In genomic region chr1:154479764-154480421, GRCh38 we compare ENCODE assay signal across 8 cellular contexts. TPM values are rescaled to one million over a fixed set of nuclear protein-coding genes. Genes with fewer than 3 reads are reported as not detected.
A peak's percentile ranks its signal among the peaks of the same experiment; 100 is the strongest.
DNase-seq lines count a peak whose midpoint lies in the region; ATAC-seq and TF ChIP-seq lines count a peak whose summit lies in the region.

No MANE protein-coding gene starts in this region.

- BruUV-seq in PC-9 (replicated peaks; lab: Mats Ljungman, UMichigan) = no TSS peak

- H3K27ac ChIP-seq in PC-9 (no peak overlapping the region), uterus (peak overlapping the region in 1 of 2 donors; percentile 39)

- 0 out of 2 replicates have a peak, but pooled peaks cover 12% of the 10 kb centered on the region for H3K4me1 ChIP-seq in PC-9 (replicated peaks; ENCODE audit: insufficient read depth)
- H3K4me1 ChIP-seq in uterus = no peaks in the 10 kb centered on the region

- DNase-seq in ELF-1 (ENCODE audit: low read depth, low spot score) (peak; percentile 84), LHCN-M2 (ENCODE audit: low read depth) (peak; percentile 88), PC-9 (peak; percentile 65 to 71), fibroblast of the aortic adventitia (ENCODE audit: low read depth) (peak; percentile 94), non-pigmented ciliary epithelial cell (ENCODE audit: low read depth) (peak; percentile 63), uterus (peak; percentile 69 to 77)
- peak; percentile 59 for DNase-seq in activated T-helper 1 cell treated with anti-CD3 and anti-CD28 coated beads, Interleukin-12 subunit alpha, Interleukin-12 subunit beta, Interleukin-2, Interleukin-4 antibody, amounts not matched to agents 30 ng/mL and 10 ng/mL and 1 ng/mL, durations not matched to agents 14 hours and 24 hours and 36 hours (ENCODE audit: low spot score)

- no peaks in the 10 kb centered on the region for H3K9me2 ChIP-seq in PC-9 (ENCODE audit: insufficient read depth)

- CTCF ChIA-PET in PC-9 (lab: Charles Lee) = interaction anchor here (0.5 to 2.6 kb wide), 3 partner anchors 67 to 394 kb away, joined by 3 to 12 read pairs (median 7); no protein-coding TSS in a partner anchor

- no peaks in the 10 kb centered on the region for H3K36me3 Mint-ChIP-seq in activated T-helper 1 cell treated with anti-CD3 and anti-CD28 coated beads, Interleukin-12 subunit alpha, Interleukin-12 subunit beta, Interleukin-2, Interleukin-4 antibody, amounts not matched to agents 30 ng/mL and 10 ng/mL and 1 ng/mL, durations not matched to agents 14 hours and 24 hours and 36 hours (ENCODE audit: low read depth)

- H3K4me2 ChIP-seq in PC-9 = peak overlapping the region; percentile 7; the same call in 1 of the 2 replicates

- no peaks in the 10 kb centered on the region for H3K9me3 Mint-ChIP-seq in activated T-helper 1 cell treated with anti-CD3 and anti-CD28 coated beads, Interleukin-12 subunit alpha, Interleukin-12 subunit beta, Interleukin-2, Interleukin-4 antibody, amounts not matched to agents 30 ng/mL and 10 ng/mL and 1 ng/mL, durations not matched to agents 14 hours and 24 hours and 36 hours

- peaks cover 14% of the 10 kb centered on the region for H3K4me1 Mint-ChIP-seq in activated T-helper 1 cell treated with anti-CD3 and anti-CD28 coated beads, Interleukin-12 subunit alpha, Interleukin-12 subunit beta, Interleukin-2, Interleukin-4 antibody, amounts not matched to agents 30 ng/mL and 10 ng/mL and 1 ng/mL, durations not matched to agents 14 hours and 24 hours and 36 hours (ENCODE audit: low read depth)

- H3K9me3 ChIP-seq in PC-9 (ENCODE audit: insufficient read depth, low read depth) = no peaks in the 10 kb centered on the region
- H3K9me3 ChIP-seq in uterus = no peaks in the 10 kb centered on the region

- H3K27ac Mint-ChIP-seq in activated T-helper 1 cell treated with anti-CD3 and anti-CD28 coated beads, Interleukin-12 subunit alpha, Interleukin-12 subunit beta, Interleukin-2, Interleukin-4 antibody, amounts not matched to agents 30 ng/mL and 10 ng/mL and 1 ng/mL, durations not matched to agents 14 hours and 24 hours and 36 hours = no peak overlapping the region

- no peak for ATAC-seq in GM21737 (IDR thresholded peaks at IDR 0.05; ENCODE audit: unreplicated experiment)

- H3K27me3 ChIP-seq in PC-9 (ENCODE audit: insufficient read depth, low read depth) (no peaks in the 10 kb centered on the region), uterus (no peaks in the 10 kb centered on the region)

- H3K4me3 Mint-ChIP-seq in activated T-helper 1 cell treated with anti-CD3 and anti-CD28 coated beads, Interleukin-12 subunit alpha, Interleukin-12 subunit beta, Interleukin-2, Interleukin-4 antibody, amounts not matched to agents 30 ng/mL and 10 ng/mL and 1 ng/mL, durations not matched to agents 14 hours and 24 hours and 36 hours = no peak overlapping the region

- POLR2A ChIA-PET in PC-9 (lab: Charles Lee; ENCODE audit: unreplicated experiment) = interaction anchor here (0.6 kb wide), 1 partner anchor 605 kb away, joined by 3 read pairs; no protein-coding TSS in a partner anchor

- H3K79me2 ChIP-seq in PC-9 (ENCODE audit: low read depth) = no peaks in the 10 kb centered on the region

- intact Hi-C loops in PC-9 (cut with micrococcal nuclease; ENCODE audit: unreplicated experiment) (loop anchor here (1.0 to 10.0 kb wide), 6 partner anchors 61 to 395 kb away; partner anchors contain the start of genes HAX1 and KCNN3), uterus (cut with DNase I; ENCODE audit: low total_unique reads) (loop anchor here (5.0 kb wide), 1 partner anchor 62 kb away; no protein-coding TSS in a partner anchor)
- intact Hi-C loops in activated T-helper 1 cell treated with anti-CD3 and anti-CD28 coated beads, Interleukin-12 subunit alpha, Interleukin-12 subunit beta, Interleukin-2, Interleukin-4 antibody, amounts not matched to agents 30 ng/mL and 10 ng/mL and 1 ng/mL, durations not matched to agents 14 hours and 24 hours and 36 hours (cut with micrococcal nuclease) = loop anchor here (1.0 to 10.0 kb wide), 9 partner anchors 38 to 605 kb away; partner anchors contain the start of genes IL6R and PMVK

- peaks cover 25% of the 10 kb centered on the region for H3F3A ChIP-seq in PC-9 (ENCODE audit: insufficient read depth, low read depth)

- no peaks in the 10 kb centered on the region for H4K20me1 ChIP-seq in PC-9 (ENCODE audit: insufficient read depth)

- H3K27me3 Mint-ChIP-seq in activated T-helper 1 cell treated with anti-CD3 and anti-CD28 coated beads, Interleukin-12 subunit alpha, Interleukin-12 subunit beta, Interleukin-2, Interleukin-4 antibody, amounts not matched to agents 30 ng/mL and 10 ng/mL and 1 ng/mL, durations not matched to agents 14 hours and 24 hours and 36 hours (ENCODE audit: insufficient read depth) = peaks cover 7% of the 10 kb centered on the region

- peak; percentile 97 for TF ChIP-seq CTCF in PC-9 (conservative IDR thresholded peaks at IDR 0.05)
- TF ChIP-seq CTCF in fibroblast of the aortic adventitia (IDR thresholded peaks at IDR 0.05; ENCODE audit: insufficient read depth, low read length) = peak; percentile 93
- peak; percentile 87 to 98 (median 95) for TF ChIP-seq CTCF in uterus (IDR thresholded peaks at IDR 0.05)

- no peak overlapping the region for H2AFZ ChIP-seq in PC-9

- TF ChIP-seq POLR2A in uterus (IDR thresholded peaks at IDR 0.05) = no peak

- H3K4me3 ChIP-seq in PC-9 = no peak overlapping the region
- no peak overlapping the region for H3K4me3 ChIP-seq in fibroblast of the aortic adventitia (ENCODE audit: low read depth, low read length)
- no peak overlapping the region for H3K4me3 ChIP-seq in uterus

- H3K36me3 ChIP-seq in PC-9 (ENCODE audit: low read depth) (no peaks in the 10 kb centered on the region), uterus (no peaks in the 10 kb centered on the region)

RNA-seq across cellular contexts. Expression of gene TDRD10, which starts 22.1 kb away (rescaled TPM):
- total RNA-seq in LHCN-M2 (2014; rRNA removed) (not detected in 2 replicates), PC-9 (2021) (not detected in 2 replicates), fibroblast of the aortic adventitia (ENCODE audit: low replicate concordance) (not detected in 2 replicates), uterus (10 to 100 TPM in 2 of 4 donors, 1 to 10 TPM in 2; 1.3 to 19.7 (median 6.9) TPM)
- polyA plus RNA-seq in LHCN-M2 (2012) = not detected
- not detected in 2 replicates for total RNA-seq in activated T-helper 1 cell treated with anti-CD3 and anti-CD28 coated beads, Interleukin-12 subunit alpha, Interleukin-12 subunit beta, Interleukin-2, Interleukin-4 antibody, amounts not matched to agents 30 ng/mL and 10 ng/mL and 1 ng/mL, durations not matched to agents 14 hours and 24 hours and 36 hours

RNA-seq across cellular contexts. Expression of gene SHE, which starts 22.3 kb away (rescaled TPM):
- total RNA-seq in LHCN-M2 (2014; rRNA removed) = not detected in 2 replicates
- polyA plus RNA-seq in LHCN-M2 (2012) = not detected
- not detected in 2 replicates for total RNA-seq in PC-9 (2021)
- not detected in 2 replicates for total RNA-seq in activated T-helper 1 cell treated with anti-CD3 and anti-CD28 coated beads, Interleukin-12 subunit alpha, Interleukin-12 subunit beta, Interleukin-2, Interleukin-4 antibody, amounts not matched to agents 30 ng/mL and 10 ng/mL and 1 ng/mL, durations not matched to agents 14 hours and 24 hours and 36 hours
- 0.09 and 0.49 TPM in 2 replicates for total RNA-seq in fibroblast of the aortic adventitia (ENCODE audit: low replicate concordance)
- total RNA-seq in uterus = 10 to 100 TPM; 14.6 to 44.5 (median 27.2) TPM

Comparison
In these comparisons a context has a peak if more than half of its experiments do, and no peak if none do; other contexts are left out.
1. RNA of gene SHE, which starts 22.3 kb away (total RNA-seq): 14.6 to 44.5 TPM in uterus; 0.09 to 0.49 TPM in fibroblast of the aortic adventitia, not detected in PC-9, not detected in LHCN-M2 and not detected in activated T-helper 1 cell treated with anti-CD3 and anti-CD28 coated beads, Interleukin-12 subunit alpha, Interleukin-12 subunit beta, Interleukin-2, Interleukin-4 antibody, amounts not matched to agents 30 ng/mL and 10 ng/mL and 1 ng/mL, durations not matched to agents 14 hours and 24 hours and 36 hours; every median in the first group is over 10 times any median in the second.
2. Peak in every context shown above with its lines, with median percentiles within 50 percentile points of each other: DNase-seq and CTCF ChIP-seq.